Comparison of ENCODE assay signal across 22 cellular contexts in genomic region chr21:45056917-45057560, GRCh38.
"Had no signal": no experiment of that assay in that cellular context is flagged by ENCODE, and none has a peak within 500 bp of the region (broad histone marks: within the 10 kb centered on the region; RNA-seq: fewer than 3 reads in every experiment).

No MANE protein-coding gene starts in this region.

- H3K4me3 ChIP-seq: gastroesophageal sphincter, ovary, prostate gland, stomach, suprapubic skin, transverse colon, uterus had no signal

- H3K36me3 ChIP-seq: gastroesophageal sphincter, ovary, prostate gland, stomach, suprapubic skin, transverse colon, uterus, WERI-Rb-1 had no signal

- H3K4me1 Mint-ChIP-seq: activated CD4-positive, alpha-beta T cell treated with anti-CD3 and anti-CD28 coated beads, Interleukin-2, amount 10 ng/mL, durations not matched to agents 7 days and 5 days; activated naive CD4-positive, alpha-beta T cell treated with anti-CD3 and anti-CD28 coated beads, Interleukin-2, amount 50 U/mL, for 24 hours; natural killer cell; stimulated activated effector memory CD8-positive, alpha-beta T cell treated with anti-CD3 and anti-CD28 coated beads, Interleukin-12 subunit alpha, Interleukin-12 subunit beta, amount 100 ng/mL, for 72 hours; T-cell had no signal

- H3K9me3 ChIP-seq: gastroesophageal sphincter, ovary, prostate gland, stomach, suprapubic skin, transverse colon, uterus had no signal

- H3K9me3 Mint-ChIP-seq: activated CD4-positive, alpha-beta T cell treated with anti-CD3 and anti-CD28 coated beads, Interleukin-2, amount 10 ng/mL, durations not matched to agents 7 days and 5 days; activated CD8-positive, alpha-beta T cell treated with anti-CD3 and anti-CD28 coated beads for 36 hours; activated naive CD4-positive, alpha-beta T cell treated with anti-CD3 and anti-CD28 coated beads, Interleukin-2, amount 50 U/mL, for 24 hours; natural killer cell; stimulated activated effector memory CD8-positive, alpha-beta T cell treated with anti-CD3 and anti-CD28 coated beads, Interleukin-12 subunit alpha, Interleukin-12 subunit beta, amount 100 ng/mL, for 72 hours; T-cell; T-helper 2 cell treated with Interferon-gamma antibody and Interleukin-4, amounts not matched to agents 5 μg/mL and 100 μg/mL, for 36 hours had no signal

- H3K27ac ChIP-seq: ovary, prostate gland, WERI-Rb-1 had no signal

- H3K4me3 Mint-ChIP-seq: activated CD4-positive, alpha-beta T cell treated with anti-CD3 and anti-CD28 coated beads, Interleukin-2, amount 10 ng/mL, durations not matched to agents 7 days and 5 days; activated CD8-positive, alpha-beta T cell treated with anti-CD3 and anti-CD28 coated beads for 36 hours; activated naive CD4-positive, alpha-beta T cell treated with anti-CD3 and anti-CD28 coated beads, Interleukin-2, amount 50 U/mL, for 24 hours; mesothelial cell of epicardium; natural killer cell; stimulated activated effector memory CD8-positive, alpha-beta T cell treated with anti-CD3 and anti-CD28 coated beads, Interleukin-12 subunit alpha, Interleukin-12 subunit beta, amount 100 ng/mL, for 72 hours; T-cell; T-helper 2 cell treated with Interferon-gamma antibody and Interleukin-4, amounts not matched to agents 5 μg/mL and 100 μg/mL, for 36 hours had no signal

- H3K27me3 ChIP-seq: gastroesophageal sphincter, ovary, suprapubic skin, uterus had no signal

- DNase-seq: activated CD4-positive, alpha-beta T cell treated with anti-CD3 and anti-CD28 coated beads, Interleukin-2, amount 10 ng/mL, durations not matched to agents 7 days and 5 days; activated CD4-positive, CD25-positive, alpha-beta regulatory T cell treated with anti-CD3 and anti-CD28 coated beads, Interleukin-2, amount 50 U/mL, for 72 hours; activated CD8-positive, alpha-beta T cell treated with anti-CD3 and anti-CD28 coated beads for 36 hours; activated gamma-delta T cell treated with Interleukin-2 at 50 U/mL for 16 hours; effector CD8-positive, alpha-beta T cell; head of caudate nucleus; natural killer cell; ovary; stimulated activated CD4-positive, alpha-beta T cell treated with anti-CD3 and anti-CD28 coated beads, Interleukin-1b, Interleukin-23, amount 100 ng/mL, for 48 hours; stomach; T-cell; transverse colon; uterus; WERI-Rb-1 had no signal

- H3K4me1 ChIP-seq: gastroesophageal sphincter, prostate gland, transverse colon, uterus had no signal

- H3K36me3 Mint-ChIP-seq: activated naive CD4-positive, alpha-beta T cell treated with anti-CD3 and anti-CD28 coated beads, Interleukin-2, amount 50 U/mL, for 24 hours; brain; mesothelial cell of epicardium; natural killer cell; stimulated activated effector memory CD8-positive, alpha-beta T cell treated with anti-CD3 and anti-CD28 coated beads, Interleukin-12 subunit alpha, Interleukin-12 subunit beta, amount 100 ng/mL, for 72 hours; T-cell had no signal

- H3K27ac Mint-ChIP-seq: activated CD4-positive, alpha-beta T cell treated with anti-CD3 and anti-CD28 coated beads, Interleukin-2, amount 10 ng/mL, durations not matched to agents 7 days and 5 days; activated CD8-positive, alpha-beta T cell treated with anti-CD3 and anti-CD28 coated beads for 36 hours; activated naive CD4-positive, alpha-beta T cell treated with anti-CD3 and anti-CD28 coated beads, Interleukin-2, amount 50 U/mL, for 24 hours; mesothelial cell of epicardium; natural killer cell; stimulated activated effector memory CD8-positive, alpha-beta T cell treated with anti-CD3 and anti-CD28 coated beads, Interleukin-12 subunit alpha, Interleukin-12 subunit beta, amount 100 ng/mL, for 72 hours; T-cell; T-helper 2 cell treated with Interferon-gamma antibody and Interleukin-4, amounts not matched to agents 5 μg/mL and 100 μg/mL, for 36 hours had no signal
